Comparison of ENCODE assay signal across 8 cellular contexts in the genomic region with DNA sequence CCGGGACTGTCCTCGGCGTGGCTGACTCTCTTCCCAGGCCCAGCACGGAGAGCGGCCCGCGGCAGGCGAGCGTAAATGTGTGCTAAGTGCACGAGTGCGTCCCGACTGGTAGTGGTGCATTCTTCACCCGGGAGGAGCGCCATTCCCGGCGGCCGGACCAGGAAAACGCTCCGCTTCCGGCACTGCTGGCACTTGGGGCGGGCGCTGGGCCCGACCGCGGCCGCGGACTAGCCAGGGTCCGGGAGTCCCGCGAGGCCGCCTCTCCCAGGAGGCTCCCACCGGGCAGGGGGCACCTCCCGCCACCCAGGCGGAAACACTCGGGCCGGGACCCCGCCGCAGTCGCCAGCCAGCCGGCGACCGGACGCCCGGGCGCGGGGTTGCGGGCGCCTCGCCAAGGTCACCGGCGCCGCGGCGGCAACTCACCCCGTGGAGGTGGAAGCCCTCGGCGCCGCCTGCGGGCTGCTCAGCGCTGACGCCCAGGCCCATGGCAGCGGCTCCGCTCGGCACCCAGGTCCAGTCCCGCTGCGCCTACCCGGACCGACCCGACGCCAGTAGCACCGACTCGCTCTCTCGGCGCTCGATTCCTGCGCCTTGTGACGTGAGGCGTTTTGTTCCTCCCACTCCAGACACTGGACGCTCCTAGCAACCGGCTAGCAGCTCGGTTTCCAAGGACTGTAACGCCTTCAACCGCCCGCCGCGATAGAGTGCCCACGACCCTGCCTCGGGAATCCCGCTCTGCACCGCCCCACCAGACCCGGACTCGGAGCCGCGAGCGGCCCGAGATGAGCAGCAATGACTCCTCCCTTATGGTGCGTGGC. TPM values are rescaled to one million over a fixed set of nuclear protein-coding genes. Genes with fewer than 3 reads are reported as not detected.
DNase-seq lines count a peak whose midpoint lies in the region; ATAC-seq, FAIRE-seq and TF ChIP-seq lines count a peak whose summit lies in the region.

GORASP1 (minus strand) TSS at position 572 of the 818 bp plus-strand sequence; CDS start at position 486, 86 bp downstream.
TTC21A (plus strand) TSS at position 625 of the 818 bp plus-strand sequence; CDS start at position 783, 158 bp downstream.

- POLR2A ChIA-PET in GM12878 (lab: Charles Lee): interaction anchor here (0.6 to 2.1 kb wide), 7 partner anchors 26 to 119 kb away, joined by 3 to 11 read pairs (median 3); no protein-coding TSS in a partner anchor

- peak within 1 kb of the TSS; percentile 94 for H3K4me3 ChIP-seq in GM12875 (ENCODE audit: low read depth, low read length)
- peak within 1 kb of the TSS; percentile 91 for H3K4me3 ChIP-seq in GM12878

- H2AFZ ChIP-seq in GM12878 (ENCODE audit: control insufficient read depth, low read depth, low read length): peak within 1 kb of the TSS; percentile 88

- H3K4me1 ChIP-seq in GM12878 (ENCODE audit: control insufficient read depth, insufficient read depth, low read length): peaks cover 27% of the 10 kb centered on the region

- CTCF ChIA-PET in GM12878 (lab: Yijun Ruan, JAX): interaction anchor here (0.6 to 5.6 kb wide), 8 partner anchors 19 to 184 kb away, joined by 3 to 39 read pairs (median 5); no protein-coding TSS in a partner anchor

- BruUV-seq in GM12878 (replicated peaks; lab: Mats Ljungman, UMichigan): no TSS peak

- no peak for TF ChIP-seq CTCF in GM12875 (IDR thresholded peaks at IDR 0.05; ENCODE audit: borderline replicate concordance, insufficient read depth, low read depth, low read length)
- TF ChIP-seq CTCF in GM12878 (IDR thresholded peaks at IDR 0.05 in 2 of 3, conservative IDR thresholded peaks at IDR 0.05 in 1 of 3; ENCODE audit: control insufficient read depth in 2 of 3, extremely low read depth in 1 of 3, insufficient read depth in 1 of 3, low read depth in 3 of 3, low read length in 3 of 3): no peak

- TF ChIP-seq POLR2A in GM12878 (IDR thresholded peaks at IDR 0.05; ENCODE audit: low read depth, low read length): peak; percentile 60

- intact Hi-C loops in GM12878 (cut with micrococcal nuclease; ENCODE audit: unreplicated experiment): no loop called here

- peak within 1 kb of the TSS; percentile 81 for H3K9ac ChIP-seq in GM12878 (ENCODE audit: control insufficient read depth, insufficient read depth, low read length)

- DNase-seq in NCI-H128 (lab: John Stamatoyannopoulos, UW; ENCODE audit: unreplicated experiment): peak; percentile 38
- peak; percentile 53 for DNase-seq in T-helper 22 cell (ENCODE audit: low read depth)
- DNase-seq in GM12878 (ENCODE audit: low read depth, low spot score): no peak
- peak; percentile 39 to 94 (median 87) for DNase-seq in hypothalamus (lab: John Stamatoyannopoulos, UW)
- DNase-seq in retina: peak; percentile 95

- no peak for TF ChIP-seq RAD21 in GM12878 (IDR thresholded peaks at IDR 0.05; ENCODE audit: insufficient read depth, low read depth, low read length)

- no peaks in the 10 kb centered on the region for H3K9me3 ChIP-seq in GM12878 (replicated peaks; ENCODE audit: control insufficient read depth, insufficient read depth, low read length)

- no peak for FAIRE-seq in GM12878 (lab: Jason Lieb, UNC)

- H4K20me1 ChIP-seq in GM12878 (ENCODE audit: control insufficient read depth, insufficient read depth): no peaks in the 10 kb centered on the region; the same call in 1 of the 2 replicates

- H3K27me3 ChIP-seq in GM12878 (replicated peaks in 1 of 2; ENCODE audit: control insufficient read depth in 2 of 2, insufficient read depth in 2 of 2, low read length in 1 of 2): no peaks in the 10 kb centered on the region

- SMC1A ChIA-PET in GM12878 (lab: Charles Lee; ENCODE audit: uncharacterized antibody, unreplicated experiment): interaction anchor here (1.0 to 3.0 kb wide), 9 partner anchors 43 to 185 kb away, joined by 4 to 12 read pairs (median 7); no protein-coding TSS in a partner anchor

- peak within 1 kb of the TSS; percentile 100 for H3K4me2 ChIP-seq in GM12878 (ENCODE audit: control insufficient read depth, insufficient read depth)

- H3K27ac ChIP-seq in GM12878 (ENCODE audit: control insufficient read depth, insufficient read depth): peak within 1 kb of the TSS; percentile 59

- ATAC-seq in HG02623 (IDR thresholded peaks at IDR 0.05; ENCODE audit: unreplicated experiment) (peak; percentile 55), GM12878 (peak; percentile 75), HG03039 (IDR thresholded peaks at IDR 0.05; ENCODE audit: unreplicated experiment) (no peak)

- peaks cover 14% of the 10 kb centered on the region for H3K79me2 ChIP-seq in GM12878 (ENCODE audit: control insufficient read depth, insufficient read depth, low read length)

- H3K36me3 ChIP-seq in GM12878 (ENCODE audit: control insufficient read depth in 2 of 2, insufficient read depth in 2 of 2, low read length in 1 of 2): no peaks in the 10 kb centered on the region; a peak in 2 of 4 replicates

- RAD21 ChIA-PET in GM12878 (lab: Charles Lee; ENCODE audit: unreplicated experiment): interaction anchor here (0.8 to 2.6 kb wide), 6 partner anchors 19 to 181 kb away, joined by 3 to 14 read pairs (median 4); partner anchors contain the start of gene XIRP1

- WGBS in GM12878 (ENCODE audit: insufficient coverage, insufficient replicate concordance, low lambda C conversion rate, missing lambda C conversion rate): 1% methylated on average over 82 of the region's 97 CpGs

- in situ Hi-C loops in GM12878 (cut with MboI): no loop called here

- TF ChIP-seq EP300 in GM12878 (IDR thresholded peaks at IDR 0.05; ENCODE audit: borderline replicate concordance in 1 of 2, control insufficient read depth in 1 of 2, low read depth in 2 of 2, low read length in 2 of 2): no peak

TF ChIP-seq in GM12878, 131 proteins besides CTCF, POLR2A, EP300 and RAD21 (continues in another document):
- peak in 1 of 2 experiments; percentile 15; a peak in 1 of 3 replicates for TF ChIP-seq EGR1 (IDR thresholded peaks at IDR 0.05; ENCODE audit: borderline replicate concordance in 1 of 2, low read depth in 2 of 2, low read length in 2 of 2)
- TF ChIP-seq ZSCAN29 (IDR thresholded peaks at IDR 0.05): 0 out of 2 replicates have a peak, but pooled peaks have one; percentile 36
- TF ChIP-seq CEBPZ (IDR thresholded peaks at IDR 0.05; ENCODE audit: low read depth, low read length): no peak

RNA-seq across cellular contexts. Expression of gene GORASP1, which starts in this region (rescaled TPM):
- 58.3 and 75.7 TPM in 2 replicates for total RNA-seq in GM12878 (2013; cell fraction: nucleolus; rRNA removed)
- total RNA-seq in GM12878 (2014; rRNA removed) (27.6 and 28.0 TPM in 2 replicates), GM12878 (2014; rRNA removed; fragmentation: Illumina TruSeq; extraction: Trizol) (16.7 and 16.8 TPM in 2 replicates), GM12878 (2021) (29.3 and 32.9 TPM in 2 replicates)
- 21.6 TPM for polyA plus RNA-seq in GM12878 (2011; ENCODE audit: low read depth)
- polyA plus RNA-seq in GM12878 (2011; rRNA removed) (20.6 and 28.8 TPM in 2 replicates), GM12878 (2014; fragmentation: Illumina TruSeq; extraction: Trizol) (23.2 and 25.1 TPM in 2 replicates), GM12878 (2014; fragmentation: Nextera tagmentation; extraction: Ambion mirVana) (1 to 10 TPM; 3.6 to 5.0 TPM), GM12878 (2014; rRNA removed) (32.7 and 35.1 TPM in 2 replicates), GM12878 (2016; fragmentation: Nextera tagmentation; extraction: Ambion mirVana) (10 to 100 TPM; 18.0 to 23.2 TPM)
- 25.5 and 35.6 TPM in 2 replicates for polyA plus RNA-seq in GM12878 (2011; cell fraction: cytosol; rRNA removed)
- 131 and 134 TPM in 2 replicates for polyA plus RNA-seq in GM12878 (2011; cell fraction: nucleus; rRNA removed)
- 19.5 and 23.4 TPM in 2 replicates for polyA plus RNA-seq in GM12878 (2012)
- polyA minus RNA-seq in GM12878 (2011; rRNA and poly(A)+ RNA removed): 17.7 and 29.2 TPM in 2 replicates
- 8.6 and 9.8 TPM in 2 replicates for polyA minus RNA-seq in GM12878 (2011; cell fraction: cytosol; rRNA and poly(A)+ RNA removed)
- polyA minus RNA-seq in GM12878 (2011; cell fraction: nucleus; rRNA and poly(A)+ RNA removed): 36.4 and 47.1 TPM in 2 replicates

RNA-seq across cellular contexts. Expression of gene TTC21A, which starts in this region (rescaled TPM):
- total RNA-seq in GM12878 (2013; cell fraction: nucleolus; rRNA removed): 10.3 and 13.6 TPM in 2 replicates
- 0.93 and 2.2 TPM in 2 replicates for total RNA-seq in GM12878 (2014; rRNA removed)
- 0.67 and 1.1 TPM in 2 replicates for total RNA-seq in GM12878 (2014; rRNA removed; fragmentation: Illumina TruSeq; extraction: Trizol)
- total RNA-seq in GM12878 (2021): 2.6 and 2.7 TPM in 2 replicates
- 2.2 TPM for polyA plus RNA-seq in GM12878 (2011; ENCODE audit: low read depth)
- 1.1 and 1.2 TPM in 2 replicates for polyA plus RNA-seq in GM12878 (2011; rRNA removed)
- 0.69 and 1.0 TPM in 2 replicates for polyA plus RNA-seq in GM12878 (2011; cell fraction: cytosol; rRNA removed)
- polyA plus RNA-seq in GM12878 (2011; cell fraction: nucleus; rRNA removed): 7.0 and 7.7 TPM in 2 replicates
- polyA plus RNA-seq in GM12878 (2012): 2.8 and 3.8 TPM in 2 replicates
- polyA plus RNA-seq in GM12878 (2014; fragmentation: Illumina TruSeq; extraction: Trizol): 1.6 and 2.1 TPM in 2 replicates
- polyA plus RNA-seq in GM12878 (2014; fragmentation: Nextera tagmentation; extraction: Ambion mirVana): under 1 TPM; 0.62 to 0.68 TPM
- 3.2 and 3.8 TPM in 2 replicates for polyA plus RNA-seq in GM12878 (2014; rRNA removed)
- 1 to 10 TPM; 1.0 to 1.2 TPM for polyA plus RNA-seq in GM12878 (2016; fragmentation: Nextera tagmentation; extraction: Ambion mirVana)
- polyA minus RNA-seq in GM12878 (2011; rRNA and poly(A)+ RNA removed): 1.1 and 2.0 TPM in 2 replicates
- not detected in 2 replicates for polyA minus RNA-seq in GM12878 (2011; cell fraction: cytosol; rRNA and poly(A)+ RNA removed)
- 2.0 and 2.4 TPM in 2 replicates for polyA minus RNA-seq in GM12878 (2011; cell fraction: nucleus; rRNA and poly(A)+ RNA removed)
